Comparison of ENCODE assay signal across 7 cellular contexts in genomic region chr19:6481541-6482342, GRCh38. TPM values are rescaled to one million over a fixed set of nuclear protein-coding genes. Genes with fewer than 3 reads are reported as not detected.
DNase-seq lines count a peak whose midpoint lies in the region; ATAC-seq and TF ChIP-seq lines count a peak whose summit lies in the region.

DENND1C (minus strand) TSS chr19:6481787; CDS start chr19:6481695, 92 bp downstream.

- no peak for TF ChIP-seq POLR2A in suprapubic skin (IDR thresholded peaks at IDR 0.05)

- no peaks in the 10 kb centered on the region for H3K36me3 Mint-ChIP-seq in chondrocyte (ENCODE audit: low read depth)

- ATAC-seq in GM18858 (IDR thresholded peaks at IDR 0.05; ENCODE audit: unreplicated experiment) (peak; percentile 47), HG03521 (IDR thresholded peaks at IDR 0.05; ENCODE audit: unreplicated experiment) (peak; percentile 57), HG03025 (IDR thresholded peaks at IDR 0.05; ENCODE audit: low FRiP score, unreplicated experiment) (no peak)

- H3K9ac ChIP-seq in mucosa of stomach (ENCODE audit: low read length): peak within 1 kb of the TSS; percentile 33

- TF ChIP-seq EP300 in suprapubic skin (IDR thresholded peaks at IDR 0.05): no peak

- H3K4me1 Mint-ChIP-seq in chondrocyte (ENCODE audit: low read depth): no peaks in the 10 kb centered on the region

- peak; percentile 77 for TF ChIP-seq CTCF in chondrocyte (IDR thresholded peaks at IDR 0.05)
- TF ChIP-seq CTCF in suprapubic skin (IDR thresholded peaks at IDR 0.05): peak in 1 of 2 donors; percentile 24

- WGBS in suprapubic skin: 50% methylated on average over 23 of the region's 24 CpGs

- H3K27ac Mint-ChIP-seq in chondrocyte (ENCODE audit: unreplicated experiment): no peak within 1 kb of the TSS

- DNase-seq in activated CD4-positive, CD25-positive, alpha-beta regulatory T cell (lab: John Stamatoyannopoulos, UW): peak in 3 of 4 experiments; percentile 47 to 69 (median 49)
- DNase-seq in chondrocyte (ENCODE audit: low spot score): no peak
- no peak for DNase-seq in suprapubic skin (ENCODE audit: low spot score in 2 of 2)

- H3K4me3 ChIP-seq in mucosa of stomach (ENCODE audit: low read length) (no peak within 1 kb of the TSS), suprapubic skin (peak within 1 kb of the TSS; percentile 29)

- no peaks in the 10 kb centered on the region for H3K9me3 ChIP-seq in mucosa of stomach (ENCODE audit: control insufficient read depth, low read length)
- H3K9me3 ChIP-seq in suprapubic skin: no peaks in the 10 kb centered on the region

- H3K27me3 ChIP-seq in mucosa of stomach (ENCODE audit: control insufficient read depth, insufficient read depth, low read length) (peaks cover 8% of the 10 kb centered on the region), suprapubic skin (no peaks in the 10 kb centered on the region)

- H3K36me3 ChIP-seq in mucosa of stomach (ENCODE audit: control insufficient read depth, insufficient read depth, low read length): no peaks in the 10 kb centered on the region
- H3K36me3 ChIP-seq in suprapubic skin: no peaks in the 10 kb centered on the region

- H3K27me3 Mint-ChIP-seq in chondrocyte (ENCODE audit: low read depth): no peaks in the 10 kb centered on the region

- no peak within 1 kb of the TSS for H3K4me3 Mint-ChIP-seq in chondrocyte (ENCODE audit: unreplicated experiment)

- no peaks in the 10 kb centered on the region for H3K9me3 Mint-ChIP-seq in chondrocyte (ENCODE audit: low read depth)

- H3K4me1 ChIP-seq in mucosa of stomach (ENCODE audit: control insufficient read depth, insufficient read depth, low read length): peaks cover 4% of the 10 kb centered on the region
- peaks cover 4% of the 10 kb centered on the region for H3K4me1 ChIP-seq in suprapubic skin

- no peak within 1 kb of the TSS for H3K27ac ChIP-seq in suprapubic skin

RNA-seq across cellular contexts. Expression of gene DENND1C, which starts in this region (rescaled TPM):
- total RNA-seq in chondrocyte: not detected in 3 replicates
- total RNA-seq in suprapubic skin: 1 to 10 TPM in 3 of 4 donors, under 1 TPM in 1; 0.23 to 3.7 (median 1.5) TPM

Comparison
In these comparisons a context has a peak if more than half of its experiments do, and no peak if none do; other contexts are left out.
1. DNase-seq: peak in activated CD4-positive, CD25-positive, alpha-beta regulatory T cell (3 of 4); none in chondrocyte (single experiment) and suprapubic skin (0 of 2).